Comparison of ENCODE assay signal across 8 cellular contexts in genomic region chr15:31440754-31441298, GRCh38.
DNase-seq lines count a peak whose midpoint lies in the region; ATAC-seq and TF ChIP-seq lines count a peak whose summit lies in the region.

No MANE protein-coding gene starts in this region.

- no peaks in the 10 kb centered on the region for H3K9me2 ChIP-seq in DOHH2 (replicated peaks; ENCODE audit: control insufficient read depth, low read length)

- no peak for TF ChIP-seq POLR2A in breast epithelium (IDR thresholded peaks at IDR 0.05)

- H3K27me3 ChIP-seq in DOHH2 (ENCODE audit: control insufficient read depth, low read length) = no peaks in the 10 kb centered on the region
- H3K27me3 ChIP-seq in breast epithelium = no peaks in the 10 kb centered on the region
- H3K27me3 ChIP-seq in smooth muscle cell (ENCODE audit: low read depth) = no peaks in the 10 kb centered on the region

- WGBS in smooth muscle cell (ENCODE audit: low lambda C conversion rate) = 10% methylated on average over 54 of the region's 56 CpGs

- no peak for TF ChIP-seq CTCF in DOHH2 (IDR thresholded peaks at IDR 0.05; ENCODE audit: low read depth, low read length, poor library complexity, severe bottlenecking)
- no peak for TF ChIP-seq CTCF in breast epithelium (IDR thresholded peaks at IDR 0.05)
- TF ChIP-seq CTCF in smooth muscle cell (IDR thresholded peaks at IDR 0.05; ENCODE audit: borderline replicate concordance, insufficient read depth, poor library complexity, severe bottlenecking) = no peak

- no peak overlapping the region for H3K27ac ChIP-seq in DOHH2 (ENCODE audit: low read depth, low read length)
- H3K27ac ChIP-seq in breast epithelium = peak overlapping the region; percentile 80 to 88
- no peak overlapping the region for H3K27ac ChIP-seq in smooth muscle cell (ENCODE audit: low read depth)

- intact Hi-C loops in breast epithelium (cut with DNase I; ENCODE audit: low total_unique reads) = no loop called here

- H3K4me3 ChIP-seq in DOHH2 (ENCODE audit: low read length) (peak overlapping the region; percentile 64), breast epithelium (peak overlapping the region; percentile 51 to 67 (median 62)), smooth muscle cell (peak overlapping the region; percentile 51)

- no peaks in the 10 kb centered on the region for H3K79me2 ChIP-seq in DOHH2 (ENCODE audit: control insufficient read depth, low read length)
- H3K79me2 ChIP-seq in smooth muscle cell (ENCODE audit: low read depth) = no peaks in the 10 kb centered on the region

- peak overlapping the region; percentile 48 for H3K9ac ChIP-seq in smooth muscle cell (ENCODE audit: low read depth)

- H4K20me1 ChIP-seq in DOHH2 (ENCODE audit: control insufficient read depth, insufficient read depth, low read depth, low read length) = no peaks in the 10 kb centered on the region
- H4K20me1 ChIP-seq in smooth muscle cell (ENCODE audit: low read depth) = no peaks in the 10 kb centered on the region

- no peaks in the 10 kb centered on the region for H3K9me3 ChIP-seq in DOHH2 (ENCODE audit: control insufficient read depth, insufficient read depth, low read length)
- no peaks in the 10 kb centered on the region for H3K9me3 ChIP-seq in breast epithelium
- H3K9me3 ChIP-seq in smooth muscle cell (replicated peaks; ENCODE audit: low read depth) = no peaks in the 10 kb centered on the region

- H2AFZ ChIP-seq in smooth muscle cell (ENCODE audit: low read depth) = peak overlapping the region; percentile 34

- H3K4me1 ChIP-seq in DOHH2 (ENCODE audit: control insufficient read depth, low read length) = peaks cover 92% of the 10 kb centered on the region
- no peaks in the 10 kb centered on the region for H3K4me1 ChIP-seq in breast epithelium
- H3K4me1 ChIP-seq in smooth muscle cell (ENCODE audit: low read depth) = peaks cover 3% of the 10 kb centered on the region

- no peak for DNase-seq in breast epithelium (ENCODE audit: low spot score in 2 of 2)
- DNase-seq in inferior parietal cortex (ENCODE audit: extremely low spot score) = peak; percentile 25
- no peak for DNase-seq in smooth muscle cell (lab: John Stamatoyannopoulos, UW; ENCODE audit: unreplicated experiment)

- H3F3A ChIP-seq in DOHH2 (ENCODE audit: control insufficient read depth, insufficient read depth) = peaks cover 20% of the 10 kb centered on the region
- H3F3A ChIP-seq in smooth muscle cell (ENCODE audit: low read depth) = peaks cover 15% of the 10 kb centered on the region

- peak overlapping the region; percentile 66 for H3K4me2 ChIP-seq in DOHH2 (ENCODE audit: low read length)
- peak overlapping the region; percentile 89 for H3K4me2 ChIP-seq in smooth muscle cell

- ATAC-seq in SK-N-SH treated with all-trans-retinoic acid at 6 μM for 48 hours (peak; percentile 64), GM19395 (IDR thresholded peaks at IDR 0.05; ENCODE audit: unreplicated experiment) (no peak), GM21528 (IDR thresholded peaks at IDR 0.05; ENCODE audit: low FRiP score, unreplicated experiment) (no peak), HG03565 (IDR thresholded peaks at IDR 0.05; ENCODE audit: unreplicated experiment) (no peak)

- H3K36me3 ChIP-seq in DOHH2 (ENCODE audit: control insufficient read depth, low read length) = no peaks in the 10 kb centered on the region
- H3K36me3 ChIP-seq in breast epithelium = no peaks in the 10 kb centered on the region
- no peaks in the 10 kb centered on the region for H3K36me3 ChIP-seq in smooth muscle cell (ENCODE audit: low read depth)

TF ChIP-seq in SK-N-SH treated with all-trans-retinoic acid at 6 μM for 48 hours, 23 proteins besides CTCF, POLR2A, EP300 and RAD21:
- TF ChIP-seq TCF4 (CRISPR knock-in tag; IDR thresholded peaks at IDR 0.05; ENCODE audit: borderline replicate concordance) = no peak
- no peak for TF ChIP-seq ARNTL (CRISPR knock-in tag; IDR thresholded peaks at IDR 0.05; ENCODE audit: borderline replicate concordance, low read depth)
- TF ChIP-seq GLIS3 (CRISPR knock-in tag; IDR thresholded peaks at IDR 0.05) = no peak
- no peak for TF ChIP-seq RARB (CRISPR knock-in tag; IDR thresholded peaks at IDR 0.05)
- TF ChIP-seq ISL1 (CRISPR knock-in tag; IDR thresholded peaks at IDR 0.05) = no peak
- TF ChIP-seq PATZ1 (CRISPR knock-in tag; IDR thresholded peaks at IDR 0.05; ENCODE audit: borderline replicate concordance) = no peak
- TF ChIP-seq PPARA (CRISPR knock-in tag; IDR thresholded peaks at IDR 0.05; ENCODE audit: borderline replicate concordance) = no peak
- TF ChIP-seq ZNF70 (CRISPR knock-in tag; IDR thresholded peaks at IDR 0.05) = no peak
- TF ChIP-seq ESRRG (CRISPR knock-in tag; IDR thresholded peaks at IDR 0.05) = no peak
- TF ChIP-seq ZNF8 (CRISPR knock-in tag; IDR thresholded peaks at IDR 0.05) = no peak
- no peak for TF ChIP-seq ZNF565 (CRISPR knock-in tag; conservative IDR thresholded peaks at IDR 0.05; ENCODE audit: low read depth)
- TF ChIP-seq CREB5 (CRISPR knock-in tag; IDR thresholded peaks at IDR 0.05; ENCODE audit: low read depth) = no peak
- no peak for TF ChIP-seq ZC3H10 (CRISPR knock-in tag; IDR thresholded peaks at IDR 0.05)
- TF ChIP-seq TOX (CRISPR knock-in tag; IDR thresholded peaks at IDR 0.05; ENCODE audit: borderline replicate concordance) = no peak
- TF ChIP-seq CSDC2 (CRISPR knock-in tag; IDR thresholded peaks at IDR 0.05) = no peak

Comparison
In these comparisons a context has a peak if more than half of its experiments do, and no peak if none do; other contexts are left out.
1. H3K27ac ChIP-seq: peak in breast epithelium (2 of 2); none in DOHH2 (single experiment) and smooth muscle cell (single experiment).
2. Peak in every context shown above with its lines, with median percentiles within 50 percentile points of each other: H3K4me3 ChIP-seq.